In genomic region chr10:59907537-59907917, GRCh38 we compare ENCODE assay signal across 7 cellular contexts. TPM values are rescaled to one million over a fixed set of nuclear protein-coding genes. Genes with fewer than 3 reads are reported as not detected.
DNase-seq lines count a peak whose midpoint lies in the region; ATAC-seq and TF ChIP-seq lines count a peak whose summit lies in the region.

No MANE protein-coding gene starts in this region.

- H3K27me3 Mint-ChIP-seq in HFFc6 (ENCODE audit: insufficient read depth) (0 out of 2 replicates have a peak, but pooled peaks cover 1% of the 10 kb centered on the region), T-helper 17 cell (no peaks in the 10 kb centered on the region)

- no peaks in the 10 kb centered on the region for H3K36me3 ChIP-seq in gastroesophageal sphincter
- H3K36me3 ChIP-seq in skeletal muscle tissue (ENCODE audit: control insufficient read depth in 3 of 3, insufficient read depth in 3 of 3, low read length in 3 of 3) = no peaks in the 10 kb centered on the region

- H3K27ac Mint-ChIP-seq in HFFc6 (peak overlapping the region; percentile 86), T-helper 17 cell (peak overlapping the region; percentile 97)

- no peaks in the 10 kb centered on the region for H3K9me3 Mint-ChIP-seq in HFFc6

- H3K4me1 Mint-ChIP-seq in HFFc6 (ENCODE audit: low read depth) = peaks cover 49% of the 10 kb centered on the region
- peaks cover 49% of the 10 kb centered on the region for H3K4me1 Mint-ChIP-seq in T-helper 17 cell

- peak overlapping the region in 2 of 3 donors; percentile 73 to 92 for H3K9ac ChIP-seq in skeletal muscle tissue (ENCODE audit: low read depth in 1 of 3, low read length in 3 of 3)

- H3K9me3 ChIP-seq in T-helper 17 cell (ENCODE audit: control insufficient read depth, low read length, poor library complexity, severe bottlenecking) (no peaks in the 10 kb centered on the region), gastroesophageal sphincter (no peaks in the 10 kb centered on the region), skeletal muscle tissue (ENCODE audit: control insufficient read depth in 3 of 3, low read length in 3 of 3) (no peaks in the 10 kb centered on the region)

- intact Hi-C loops in posterior vena cava (cut with DNase I) = loop anchor here (10.0 kb wide), 2 partner anchors 63 to 283 kb away; no protein-coding TSS in a partner anchor

- ATAC-seq in T-helper 17 cell (no peak), gastroesophageal sphincter (no peak), GM21825 (IDR thresholded peaks at IDR 0.05; ENCODE audit: unreplicated experiment) (no peak)

- no peak for TF ChIP-seq POLR2A in gastroesophageal sphincter (IDR thresholded peaks at IDR 0.05)

- no peak for TF ChIP-seq EP300 in gastroesophageal sphincter (IDR thresholded peaks at IDR 0.05)

- H3K4me3 Mint-ChIP-seq in HFFc6 (peak overlapping the region; percentile 97), T-helper 17 cell (peak overlapping the region; percentile 98)

- no peak for TF ChIP-seq CTCF in HFFc6 (IDR thresholded peaks at IDR 0.05)
- TF ChIP-seq CTCF in gastroesophageal sphincter (IDR thresholded peaks at IDR 0.05) = no peak

- H3K4me3 ChIP-seq in gastroesophageal sphincter (peak overlapping the region; percentile 78 to 90), skeletal muscle tissue (ENCODE audit: low read length in 3 of 3) (peak overlapping the region in 2 of 3 donors; percentile 77 to 91)

- H3K27me3 ChIP-seq in gastroesophageal sphincter (no peaks in the 10 kb centered on the region), skeletal muscle tissue (ENCODE audit: control insufficient read depth in 3 of 3, insufficient read depth in 3 of 3, low read length in 3 of 3) (no peaks in the 10 kb centered on the region)

- no peak for DNase-seq in HFFc6
- no peak for DNase-seq in T-helper 17 cell
- no peak for DNase-seq in posterior vena cava (ENCODE audit: low spot score)
- DNase-seq in activated CD4-positive, CD25-positive, alpha-beta regulatory T cell treated with anti-CD3 and anti-CD28 coated beads, Interleukin-2, amount 50 U/mL, for 72 hours = no peak

- H3K27ac ChIP-seq in gastroesophageal sphincter = peak overlapping the region; percentile 81 to 98 (median 90)
- H3K27ac ChIP-seq in skeletal muscle tissue (ENCODE audit: low read depth, low read length) = peak overlapping the region; percentile 83

- no peaks in the 10 kb centered on the region for H3K36me3 Mint-ChIP-seq in HFFc6 (ENCODE audit: low read depth)
- H3K36me3 Mint-ChIP-seq in T-helper 17 cell (ENCODE audit: low read depth) = peaks cover 3% of the 10 kb centered on the region

- H3K4me1 ChIP-seq in gastroesophageal sphincter = peaks cover 0 to 50% (median 13%) of the 10 kb centered on the region in 3 donors
- peaks cover 12 to 24% (median 20%) of the 10 kb centered on the region in 3 donors for H3K4me1 ChIP-seq in skeletal muscle tissue (ENCODE audit: control insufficient read depth in 3 of 3, insufficient read depth in 3 of 3, low read length in 3 of 3)

- WGBS in gastroesophageal sphincter (ENCODE audit: low coverage in 1 of 2), 2 donors = 29 to 31% methylated on average over 2 of the region's 2 CpGs

RNA-seq across cellular contexts. Expression of gene CCDC6, which starts 1.2 kb away (rescaled TPM):
- total RNA-seq in HFFc6 (2021; fragmentation: NEBNext Ultra II Directional; extraction: Animal tissue kit (Norgen Biotek cat#: 25700)) = 10 to 100 TPM; 33.0 to 43.0 (median 36.7) TPM
- total RNA-seq in T-helper 17 cell (10 to 100 TPM; 25.3 to 27.0 TPM), gastroesophageal sphincter (10 to 100 TPM; 30.8 to 66.0 (median 53.4) TPM), skeletal muscle tissue (24.5 TPM), posterior vena cava (10 to 100 TPM; 60.4 to 64.3 TPM)
